In genomic region chr16:11632455-11632921, GRCh38 we compare ENCODE assay signal across 9 cellular contexts. TPM values are rescaled to one million over a fixed set of nuclear protein-coding genes. Genes with fewer than 3 reads are reported as not detected.
DNase-seq lines count a peak whose midpoint lies in the region; ATAC-seq and TF ChIP-seq lines count a peak whose summit lies in the region.
"Had no signal": no experiment of that assay in that cellular context is flagged by ENCODE, and none has a peak within 500 bp of the region (broad histone marks: within the 10 kb centered on the region; RNA-seq: fewer than 3 reads in every experiment).

No MANE protein-coding gene starts in this region.

- DNase-seq in endothelial cell (ENCODE audit: low spot score) (peak; percentile 11), upper lobe of left lung (peak; percentile 38 to 80), G401 (ENCODE audit: low spot score) (no peak)
- DNase-seq in stimulated activated CD4-positive, alpha-beta T cell treated with anti-CD3 and anti-CD28 coated beads, Interleukin-4, amount 100 ng/mL, for 24 hours: no peak
- DNase-seq: T-helper 2 cell had no signal

- H3K27ac ChIP-seq in mesodermal cell (ENCODE audit: low read depth, low read length, severe bottlenecking) (peak overlapping the region; percentile 80), upper lobe of left lung (peak overlapping the region; percentile 69 to 82 (median 75))

- H3K4me1 ChIP-seq in mesodermal cell (ENCODE audit: control insufficient read depth, insufficient read depth, low read length, poor library complexity, severe bottlenecking) (peaks cover 21% of the 10 kb centered on the region), upper lobe of left lung (peaks cover 4 to 40% (median 29%) of the 10 kb centered on the region in 4 donors)

- 51 to 70% methylated on average over 13 of the region's 14 CpGs for WGBS in mesodermal cell (ENCODE audit: insufficient coverage in 2 of 2), 2 experiments
- WGBS in upper lobe of left lung, 2 donors: 38 to 63% methylated on average over 12 to 13 of the region's 14 CpGs

- no peaks in the 10 kb centered on the region for H3K36me3 ChIP-seq in mesodermal cell (ENCODE audit: control insufficient read depth, insufficient read depth, low read length)
- no peaks in the 10 kb centered on the region for H3K36me3 ChIP-seq in upper lobe of left lung

- H3K27ac Mint-ChIP-seq in endothelial cell (ENCODE audit: unreplicated experiment): no peak overlapping the region

- peaks cover 2% of the 10 kb centered on the region for H3K4me1 Mint-ChIP-seq in endothelial cell (ENCODE audit: unreplicated experiment)

- H3K4me3 Mint-ChIP-seq in endothelial cell (ENCODE audit: unreplicated experiment): no peak overlapping the region

- TF ChIP-seq POLR2A in upper lobe of left lung (IDR thresholded peaks at IDR 0.05): peak in 2 of 4 donors; percentile 18 to 56

- in situ Hi-C loops in G401 (cut with HindIII; ENCODE audit: low sequenced_read_pairs): no loop called here

- ATAC-seq in upper lobe of left lung (ENCODE audit: low FRiP score in 2 of 2) (peak; percentile 44 to 70), GM19023 (IDR thresholded peaks at IDR 0.05; ENCODE audit: unreplicated experiment) (no peak), HG03108 (IDR thresholded peaks at IDR 0.05; ENCODE audit: unreplicated experiment) (no peak)

- no peaks in the 10 kb centered on the region for H3K9me3 Mint-ChIP-seq in endothelial cell (ENCODE audit: unreplicated experiment)

- TF ChIP-seq EP300 in Ishikawa (IDR thresholded peaks at IDR 0.05; ENCODE audit: borderline replicate concordance) (no peak), upper lobe of left lung (IDR thresholded peaks at IDR 0.05) (no peak)

- TF ChIP-seq RAD21 in Ishikawa (IDR thresholded peaks at IDR 0.05; ENCODE audit: low read depth): no peak

- H3K27me3 Mint-ChIP-seq in endothelial cell (ENCODE audit: unreplicated experiment): peaks cover 4% of the 10 kb centered on the region

- no peaks in the 10 kb centered on the region for H3K27me3 ChIP-seq in upper lobe of left lung

- H3K9me3 ChIP-seq in mesodermal cell (ENCODE audit: control insufficient read depth, low read length): no peaks in the 10 kb centered on the region
- no peaks in the 10 kb centered on the region for H3K9me3 ChIP-seq in upper lobe of left lung

- TF ChIP-seq CTCF in endothelial cell (IDR thresholded peaks at IDR 0.05; ENCODE audit: unreplicated experiment) (no peak), upper lobe of left lung (IDR thresholded peaks at IDR 0.05) (no peak)

- H3K4me3 ChIP-seq in mesodermal cell (ENCODE audit: extremely low read depth, insufficient read depth, low read length, poor library complexity, severe bottlenecking): no peak overlapping the region
- H3K4me3 ChIP-seq in upper lobe of left lung: no peak overlapping the region

- no peaks in the 10 kb centered on the region for H3K36me3 Mint-ChIP-seq in endothelial cell (ENCODE audit: low read depth, unreplicated experiment)

TF ChIP-seq in Ishikawa, 13 proteins besides CTCF, POLR2A, EP300 and RAD21:
- TF ChIP-seq CREB1 (IDR thresholded peaks at IDR 0.05; ENCODE audit: low read depth): no peak
- TF ChIP-seq TEAD4 (IDR thresholded peaks at IDR 0.05): peak; percentile 75
- TF ChIP-seq EGR1 (IDR thresholded peaks at IDR 0.05): peak; percentile 56; the same call in 1 of the 2 replicates
- no peak for TF ChIP-seq FOXM1 (IDR thresholded peaks at IDR 0.05; ENCODE audit: borderline replicate concordance, low read depth)
- TF ChIP-seq REST (IDR thresholded peaks at IDR 0.05; ENCODE audit: low read depth): no peak
- no peak for TF ChIP-seq TCF12 (IDR thresholded peaks at IDR 0.05; ENCODE audit: low read depth)
- no peak for TF ChIP-seq YY1 (IDR thresholded peaks at IDR 0.05; ENCODE audit: low read depth)
- TF ChIP-seq USF1 (IDR thresholded peaks at IDR 0.05): no peak

RNA-seq across cellular contexts. Expression of gene SNN, which starts 35.8 kb away (rescaled TPM):
- total RNA-seq in endothelial cell (ENCODE audit: unreplicated experiment): 163 TPM
- polyA plus RNA-seq in mesodermal cell (2013, experiment 1 of 2): 33.8 TPM
- polyA plus RNA-seq in mesodermal cell (2013, experiment 2 of 2): 25.9 TPM
- 10 to 100 TPM; 14.7 to 29.8 (median 26.1) TPM for total RNA-seq in upper lobe of left lung
- 18.2 and 28.1 TPM in 2 replicates for total RNA-seq in G401 (2014; rRNA removed; shearing (Covaris generic))

RNA-seq across cellular contexts. Expression of gene LITAF, which starts 45.8 kb away (rescaled TPM):
- 70.9 TPM for total RNA-seq in endothelial cell (ENCODE audit: unreplicated experiment)
- 112 TPM for polyA plus RNA-seq in mesodermal cell (2013, experiment 1 of 2)
- 88.5 TPM for polyA plus RNA-seq in mesodermal cell (2013, experiment 2 of 2)
- total RNA-seq in upper lobe of left lung: 100 to 1,000 TPM in 4 of 6 donors, 10 to 100 TPM in 2; 65.8 to 281 (median 113) TPM
- total RNA-seq in G401 (2014; rRNA removed; shearing (Covaris generic)): 43.3 and 50.5 TPM in 2 replicates

Comparison
In these comparisons a context has a peak if more than half of its experiments do, and no peak if none do; other contexts are left out.
1. DNase-seq: peak in endothelial cell (single experiment) and upper lobe of left lung (2 of 2); none in G401 (single experiment) and stimulated activated CD4-positive, alpha-beta T cell treated with anti-CD3 and anti-CD28 coated beads, Interleukin-4, amount 100 ng/mL, for 24 hours (single experiment).
2. ATAC-seq: peak in upper lobe of left lung (2 of 2); none in GM19023 (single experiment) and HG03108 (single experiment).